In genomic region chr1:1304331-1305299, GRCh38 we compare ENCODE assay signal across 8 cellular contexts. TPM values are rescaled to one million over a fixed set of nuclear protein-coding genes. Genes with fewer than 3 reads are reported as not detected.
DNase-seq lines count a peak whose midpoint lies in the region; ATAC-seq, FAIRE-seq and TF ChIP-seq lines count a peak whose summit lies in the region.

No MANE protein-coding gene starts in this region.

- no peak overlapping the region for H2BK12ac ChIP-seq in H1 (ENCODE audit: low read depth, low read length)
- peak overlapping the region; percentile 92 to 98 for H2BK12ac ChIP-seq in mesenchymal stem cell (ENCODE audit: low read length in 2 of 2)

- no peak for FAIRE-seq in H1 (lab: Jason Lieb, UNC)

- 0 out of 2 replicates have a peak overlapping the region, but pooled peaks have one; percentile 72 for H2BK20ac ChIP-seq in H1 (ENCODE audit: low read length)

- H3K23ac ChIP-seq in H1 (ENCODE audit: insufficient read length) (no peak overlapping the region), mesenchymal stem cell (ENCODE audit: low read length in 2 of 2) (peak overlapping the region in 1 of 2 experiments; percentile 3)

- peaks cover 21% of the 10 kb centered on the region; the same call in 1 of the 2 replicates for H3K23me2 ChIP-seq in H1 (ENCODE audit: low read depth, low read length)

- H4K91ac ChIP-seq in H1 (replicated peaks; ENCODE audit: insufficient read length, low read length) (peak overlapping the region; percentile 81), mesenchymal stem cell (ENCODE audit: low read length) (peak overlapping the region; percentile 88)

- H3K4ac ChIP-seq in H1 (replicated peaks; ENCODE audit: insufficient read length, low read depth, low read length) (no peak overlapping the region), mesenchymal stem cell (ENCODE audit: low read depth in 1 of 2, low read length in 2 of 2) (peak overlapping the region; percentile 96)

- no peak overlapping the region for H3K56ac ChIP-seq in H1 (replicated peaks; ENCODE audit: insufficient read length, low read depth, low read length)

- H3K4me1 ChIP-seq in HCT116 (ENCODE audit: control insufficient read depth in 1 of 2, insufficient read depth in 2 of 2, low read length in 2 of 2) (peaks cover 29 to 50% of the 10 kb centered on the region in 2 experiments), H1 (replicated peaks in 1 of 4; ENCODE audit: control insufficient read depth in 3 of 4, insufficient read depth in 4 of 4, low read length in 3 of 4) (peaks cover 0 to 34% (median 28%) of the 10 kb centered on the region in 4 experiments; a peak in 6 of 7 replicates), mesenchymal stem cell (ENCODE audit: control insufficient read depth, insufficient read depth, low read depth, low read length) (peaks cover 60% of the 10 kb centered on the region), thymus (ENCODE audit: control insufficient read depth, insufficient read depth, low read length) (peaks cover 26% of the 10 kb centered on the region)

- no peak for TF ChIP-seq RAD21 in HCT116 (IDR thresholded peaks at IDR 0.05; ENCODE audit: low read depth)
- TF ChIP-seq RAD21 in H1 (IDR thresholded peaks at IDR 0.05 in 1 of 2, conservative IDR thresholded peaks at IDR 0.05 in 1 of 2; ENCODE audit: low read depth in 2 of 2, low read length in 2 of 2): no peak

- 54% methylated on average over 23 of the region's 29 CpGs; no CpG with 5 or more reads in 1 of the 2 experiments for WGBS in H1 (ENCODE audit: extremely low coverage in 1 of 2, insufficient coverage in 1 of 2, insufficient read length in 1 of 2, insufficient replicate concordance in 2 of 2, low coverage in 1 of 2, low lambda C conversion rate in 2 of 2, missing lambda C conversion rate in 1 of 2), 2 experiments
- 26% methylated on average over 27 of the region's 29 CpGs for WGBS in mesenchymal stem cell
- 65% methylated on average over 29 of the region's 29 CpGs for WGBS in thymus

- peak overlapping the region; percentile 78 for H3K18ac ChIP-seq in H1 (ENCODE audit: extremely low read depth, low read length)
- peak overlapping the region; percentile 74 to 96 for H3K18ac ChIP-seq in mesenchymal stem cell (ENCODE audit: low read depth in 1 of 2, low read length in 2 of 2)

- H3K14ac ChIP-seq in H1 (ENCODE audit: insufficient read length) (no peak overlapping the region), mesenchymal stem cell (ENCODE audit: low read length in 2 of 2) (peak overlapping the region in 1 of 2 experiments; percentile 90)

- H3K79me2 ChIP-seq in HCT116 (ENCODE audit: insufficient read depth, low read length): peaks cover 21% of the 10 kb centered on the region
- peaks cover 0 to 6% of the 10 kb centered on the region in 2 experiments; a peak in 1 of 4 replicates for H3K79me2 ChIP-seq in H1 (ENCODE audit: control insufficient read depth in 1 of 2, insufficient read depth in 2 of 2, low read length in 2 of 2)

- H2BK120ac ChIP-seq in H1 (replicated peaks; ENCODE audit: low read depth, low read length) (peak overlapping the region; percentile 94), mesenchymal stem cell (ENCODE audit: low read depth, low read length) (peak overlapping the region; percentile 87)

- H3K27ac ChIP-seq in AG04450 (ENCODE audit: low read depth, low read length) (peak overlapping the region; percentile 89), HCT116 (ENCODE audit: low read depth, low read length) (peak overlapping the region; percentile 99), RWPE1 (peak overlapping the region; percentile 100), H1 (ENCODE audit: low read depth, low read length) (peak overlapping the region; percentile 38; the same call in 1 of the 2 replicates), mesenchymal stem cell (ENCODE audit: low read length, poor library complexity, severe bottlenecking) (peak overlapping the region; percentile 81), thymus (ENCODE audit: low read depth) (peak overlapping the region; percentile 91)

- peak overlapping the region; percentile 53; the same call in 1 of the 2 replicates for H2AK5ac ChIP-seq in H1 (ENCODE audit: low read depth, low read length)
- peak overlapping the region; percentile 75 for H2AK5ac ChIP-seq in mesenchymal stem cell (ENCODE audit: low read length, severe bottlenecking)

- no peak for TF ChIP-seq EP300 in H1 (IDR thresholded peaks at IDR 0.05; ENCODE audit: borderline replicate concordance in 1 of 2, low read depth in 2 of 2, low read length in 2 of 2)

- H4K20me1 ChIP-seq in HCT116 (ENCODE audit: insufficient read depth): no peaks in the 10 kb centered on the region
- H4K20me1 ChIP-seq in H1 (replicated peaks in 1 of 2; ENCODE audit: control insufficient read depth in 1 of 2, insufficient read depth in 2 of 2, low read length in 2 of 2): peaks cover 5 to 25% of the 10 kb centered on the region in 2 experiments

- CTCF ChIA-PET in AG04450 (lab: Charles Lee): interaction anchor here (0.9 kb wide), 1 partner anchor 182 kb away, joined by 3 read pairs; no protein-coding TSS in a partner anchor
- CTCF ChIA-PET in HCT116 (lab: Charles Lee): interaction anchor here (0.7 to 1.7 kb wide), 4 partner anchors 13 to 200 kb away, joined by 3 to 16 read pairs (median 4); no protein-coding TSS in a partner anchor
- CTCF ChIA-PET in RWPE1 (lab: Yijun Ruan, JAX): interaction anchor here (0.8 to 1.6 kb wide), 2 partner anchors 13 to 155 kb away, joined by 5 read pairs; no protein-coding TSS in a partner anchor
- CTCF ChIA-PET in H1 (lab: Charles Lee; ENCODE audit: partially characterized antibody): interaction anchor here (0.7 to 2.1 kb wide), 5 partner anchors 8 to 123 kb away, joined by 3 to 17 read pairs (median 3); no protein-coding TSS in a partner anchor

- H4K5ac ChIP-seq in H1 (ENCODE audit: insufficient read length, low read depth, low read length): peak overlapping the region; percentile 66

- H3K79me1 ChIP-seq in H1 (ENCODE audit: low read depth, low read length) (peaks cover 4% of the 10 kb centered on the region; the same call in 1 of the 2 replicates), mesenchymal stem cell (replicated peaks; ENCODE audit: low read length, poor library complexity, severe bottlenecking) (peaks cover 19% of the 10 kb centered on the region)

- H4K8ac ChIP-seq in H1 (ENCODE audit: extremely low read depth, insufficient read depth, low read length): peak overlapping the region; percentile 96
- peak overlapping the region; percentile 86 for H4K8ac ChIP-seq in mesenchymal stem cell (ENCODE audit: low read length)

- BruUV-seq in HCT116 (replicated peaks; lab: Mats Ljungman, UMichigan): no TSS peak

- TF ChIP-seq CTCF in AG04450 (IDR thresholded peaks at IDR 0.05; ENCODE audit: low read depth, low read length) (no peak), HCT116 (IDR thresholded peaks at IDR 0.05 in 2 of 3, conservative IDR thresholded peaks at IDR 0.05 in 1 of 3; ENCODE audit: borderline replicate concordance in 1 of 3, insufficient read depth in 1 of 3, low read depth in 2 of 3, low read length in 2 of 3) (no peak), RWPE1 (conservative IDR thresholded peaks at IDR 0.05; ENCODE audit: low read depth) (no peak), H1 (IDR thresholded peaks at IDR 0.05; ENCODE audit: control extremely low read depth in 1 of 3, insufficient read depth in 1 of 3, low read depth in 1 of 3, low read length in 3 of 3) (no peak)

- H3K4me3 ChIP-seq in AG04450 (ENCODE audit: low read depth, low read length) (peak overlapping the region; percentile 72), HCT116 (replicated peaks in 1 of 2; ENCODE audit: low read depth in 1 of 2, low read length in 2 of 2) (peak overlapping the region; percentile 60 to 86), H1 (ENCODE audit: extremely low read depth in 1 of 4, insufficient read depth in 2 of 4, low read depth in 3 of 4, low read length in 4 of 4) (peak overlapping the region in 2 of 4 experiments; percentile 14 to 38; a peak in 2 of 8 replicates), mesenchymal stem cell (ENCODE audit: insufficient read depth in 1 of 2, low read depth in 1 of 2, low read length in 2 of 2) (peak overlapping the region; percentile 39 to 89), thymus (ENCODE audit: low read length) (peak overlapping the region; percentile 11)

- H3K9ac ChIP-seq in HCT116 (ENCODE audit: low read length) (peak overlapping the region; percentile 79), H1 (replicated peaks in 1 of 4; ENCODE audit: extremely low read depth in 1 of 4, low read depth in 3 of 4, low read length in 3 of 4) (peak overlapping the region in 2 of 4 experiments; percentile 25 to 26; a peak in 2 of 7 replicates), mesenchymal stem cell (ENCODE audit: low read length) (peak overlapping the region; percentile 82)

- no peaks in the 10 kb centered on the region; the same call in 1 of the 2 replicates for H3K9me3 ChIP-seq in AG04450 (ENCODE audit: control insufficient read depth, insufficient read depth, low read length)
- H3K9me3 ChIP-seq in HCT116 (ENCODE audit: control insufficient read depth in 1 of 2, insufficient read depth in 1 of 2, low read depth in 1 of 2, low read length in 2 of 2): no peaks in the 10 kb centered on the region
- H3K9me3 ChIP-seq in H1 (ENCODE audit: insufficient read depth in 2 of 2, low read depth in 1 of 2, low read length in 1 of 2): no peaks in the 10 kb centered on the region
- H3K9me3 ChIP-seq in mesenchymal stem cell (ENCODE audit: control insufficient read depth, low read length): no peaks in the 10 kb centered on the region
- no peaks in the 10 kb centered on the region for H3K9me3 ChIP-seq in thymus (ENCODE audit: control insufficient read depth)

- H2BK5ac ChIP-seq in H1 (ENCODE audit: low read depth, low read length) (peak overlapping the region; percentile 78; the same call in 1 of the 2 replicates), mesenchymal stem cell (ENCODE audit: low read depth, low read length, poor library complexity, severe bottlenecking) (peak overlapping the region; percentile 35)

- H3K36me3 ChIP-seq in HCT116 (ENCODE audit: control insufficient read depth in 1 of 2, insufficient read depth in 2 of 2, low read length in 2 of 2) (no peaks in the 10 kb centered on the region), H1 (ENCODE audit: control insufficient read depth in 2 of 4, insufficient read depth in 4 of 4, low read length in 3 of 4) (no peaks in the 10 kb centered on the region), mesenchymal stem cell (ENCODE audit: control insufficient read depth in 1 of 2, insufficient read depth in 2 of 2, low read depth in 1 of 2, low read length in 2 of 2) (peaks cover 0 to 43% of the 10 kb centered on the region in 2 experiments), thymus (ENCODE audit: control insufficient read depth, insufficient read depth) (no peaks in the 10 kb centered on the region)

- H2AFZ ChIP-seq in HCT116 (ENCODE audit: low read depth, low read length, poor library complexity, severe bottlenecking) (no peak overlapping the region), H1 (ENCODE audit: low read length) (no peak overlapping the region), mesenchymal stem cell (ENCODE audit: low read depth, low read length) (no peak overlapping the region)

- ATAC-seq in HCT116: peak; percentile 44

- no peaks in the 10 kb centered on the region for H3K27me3 ChIP-seq in AG04450 (ENCODE audit: control insufficient read depth, insufficient read depth, low read length)
- no peaks in the 10 kb centered on the region for H3K27me3 ChIP-seq in HCT116 (ENCODE audit: insufficient read depth, low read length)
- peaks cover 0 to 4% (median 1%) of the 10 kb centered on the region in 4 experiments; a peak in 1 of 7 replicates for H3K27me3 ChIP-seq in H1 (replicated peaks in 1 of 4; ENCODE audit: control insufficient read depth in 3 of 4, extremely low read depth in 1 of 4, insufficient read depth in 3 of 4, low read length in 3 of 4)
- H3K27me3 ChIP-seq in mesenchymal stem cell (ENCODE audit: control insufficient read depth in 1 of 2, insufficient read depth in 1 of 2, low read length in 2 of 2): no peaks in the 10 kb centered on the region
- no peaks in the 10 kb centered on the region for H3K27me3 ChIP-seq in thymus (ENCODE audit: control insufficient read depth, insufficient read depth)

- no peaks in the 10 kb centered on the region for H3K9me2 ChIP-seq in HCT116 (ENCODE audit: insufficient read depth)

- POLR2A ChIA-PET in AG04450 (lab: Yijun Ruan, JAX) (interaction anchor here (0.5 to 1.3 kb wide), 7 partner anchors 10 to 71 kb away, joined by 3 to 5 read pairs (median 4); partner anchors contain the start of genes AURKAIP1 and UBE2J2), HCT116 (lab: Charles Lee) (interaction anchor here (1.1 to 1.2 kb wide), 2 partner anchors 71 to 230 kb away, joined by 4 to 5 read pairs; partner anchors contain the start of genes AURKAIP1 and RNF223), RWPE1 (lab: Yijun Ruan, JAX; ENCODE audit: low non-redundant PET) (interaction anchor here (0.5 kb wide), 1 partner anchor 14 kb away, joined by 4 read pairs; no protein-coding TSS in a partner anchor), H1 (lab: Charles Lee; ENCODE audit: partially characterized antibody) (interaction anchor here (0.6 to 1.5 kb wide), 9 partner anchors 10 to 71 kb away, joined by 3 to 6 read pairs (median 3); partner anchors contain the start of gene AURKAIP1)

- TF ChIP-seq POLR2A in HCT116 (IDR thresholded peaks at IDR 0.05; ENCODE audit: borderline replicate concordance, extremely low read depth, insufficient read depth, insufficient read length): peak; percentile 23
- TF ChIP-seq POLR2A in H1 (IDR thresholded peaks at IDR 0.05; ENCODE audit: control extremely low read depth in 1 of 2, low read depth in 2 of 2, low read length in 2 of 2): no peak

- peak; percentile 65 for DNase-seq in AG04450 (ENCODE audit: low read depth, low spot score)
- no peak for DNase-seq in HCT116 (ENCODE audit: low read depth, low spot score)
- peak; percentile 83 for DNase-seq in RWPE1 (ENCODE audit: low spot score)
- DNase-seq in H1 (ENCODE audit: low read depth in 1 of 2, low spot score in 2 of 2): peak in 1 of 2 experiments; percentile 83
- peak; percentile 92 for DNase-seq in mesenchymal stem cell
- no peak for DNase-seq in activated T-cell treated with anti-CD3 and anti-CD28 coated beads, Interleukin-2, amount 50 U/mL, for 1 hour
- no peak for DNase-seq in activated CD8-positive, alpha-beta memory T cell treated with anti-CD3 and anti-CD28 coated beads for 24 hours

- H3K4me2 ChIP-seq in HCT116 (ENCODE audit: low read length) (peak overlapping the region; percentile 99), H1 (ENCODE audit: insufficient read depth in 1 of 2, low read depth in 2 of 2, low read length in 2 of 2) (peak overlapping the region; percentile 59 to 60), mesenchymal stem cell (ENCODE audit: low read length, poor library complexity, severe bottlenecking) (peak overlapping the region; percentile 80)

- intact Hi-C loops in HCT116 (cut with micrococcal nuclease): loop anchor here (2.0 to 5.0 kb wide), 2 partner anchors 43 to 70 kb away; partner anchors contain the start of genes AURKAIP1 and DVL1

- RAD21 ChIA-PET in HCT116 (lab: Charles Lee; ENCODE audit: low non-redundant PET in 1 of 2, low total read pairs in 2 of 2, uncharacterized antibody in 2 of 2, unreplicated experiment in 2 of 2): interaction anchor here in 1 of 2 experiments (1.1 kb wide), 1 partner anchor 13 kb away, joined by 3 read pairs; no protein-coding TSS in a partner anchor

- H2BK15ac ChIP-seq in H1 (ENCODE audit: low read length) (peak overlapping the region; percentile 61; the same call in 1 of the 2 replicates), mesenchymal stem cell (ENCODE audit: low read depth, poor library complexity, severe bottlenecking) (peak overlapping the region; percentile 95)

RNA-seq across cellular contexts. Expression of gene ACAP3, which starts 3.1 kb away (rescaled TPM):
- 17.5 and 24.8 TPM in 2 replicates for polyA plus RNA-seq in AG04450 (2011; rRNA removed)
- 16.3 and 24.9 TPM in 2 replicates for polyA minus RNA-seq in AG04450 (2011; rRNA and poly(A)+ RNA removed)
- 38.8 TPM for total RNA-seq in HCT116 (2021; ENCODE audit: unreplicated experiment)
- 28.8 and 32.5 TPM in 2 replicates for polyA plus RNA-seq in HCT116 (2012)
- total RNA-seq in H1 (2021; fragmentation: NEBNext Ultra II Directional; extraction: Animal tissue kit (Norgen Biotek cat#: 25700)): 26.5 and 28.3 TPM in 2 replicates
- polyA plus RNA-seq in H1 (2011; rRNA removed): 14.8 and 30.0 TPM in 2 replicates
- 28.0 TPM for polyA plus RNA-seq in H1 (2011; cell fraction: cytosol; rRNA removed)
- 219 TPM for polyA plus RNA-seq in H1 (2011; cell fraction: nucleus; rRNA removed)
- 20.5 to 39.7 TPM (median 32.1 TPM) in 4 replicates for polyA plus RNA-seq in H1 (2012, experiment 1 of 2)
- 14.0 TPM for polyA plus RNA-seq in H1 (2012, experiment 2 of 2)
- 12.2 TPM for polyA plus RNA-seq in H1 (2013, experiment 1 of 2)
- polyA plus RNA-seq in H1 (2013, experiment 2 of 2): 12.2 TPM
- polyA minus RNA-seq in H1 (2011; rRNA and poly(A)+ RNA removed): 9.1 and 13.0 TPM in 2 replicates
- polyA minus RNA-seq in H1 (2011; cell fraction: cytosol; rRNA and poly(A)+ RNA removed): 26.1 TPM
- polyA minus RNA-seq in H1 (2011; cell fraction: nucleus; rRNA and poly(A)+ RNA removed): 39.2 TPM
- polyA plus RNA-seq in mesenchymal stem cell (2013, experiment 1 of 2): 28.9 TPM
- 27.2 TPM for polyA plus RNA-seq in mesenchymal stem cell (2013, experiment 2 of 2)
- 58.8 TPM for polyA plus RNA-seq in thymus

RNA-seq across cellular contexts. Expression of gene PUSL1, which starts 3.8 kb away (rescaled TPM):
- polyA plus RNA-seq in AG04450 (2011; rRNA removed): 9.6 and 15.6 TPM in 2 replicates
- 4.9 and 6.8 TPM in 2 replicates for polyA minus RNA-seq in AG04450 (2011; rRNA and poly(A)+ RNA removed)
- 47.2 TPM for total RNA-seq in HCT116 (2021; ENCODE audit: unreplicated experiment)
- 29.8 and 33.2 TPM in 2 replicates for polyA plus RNA-seq in HCT116 (2012)
- 38.8 and 40.1 TPM in 2 replicates for total RNA-seq in H1 (2021; fragmentation: NEBNext Ultra II Directional; extraction: Animal tissue kit (Norgen Biotek cat#: 25700))
- polyA plus RNA-seq in H1 (2011; rRNA removed): 87.4 and 108 TPM in 2 replicates
- polyA plus RNA-seq in H1 (2011; cell fraction: cytosol; rRNA removed): 56.9 TPM
- 65.9 TPM for polyA plus RNA-seq in H1 (2011; cell fraction: nucleus; rRNA removed)
- 19.3 to 37.6 TPM (median 34.0 TPM) in 4 replicates for polyA plus RNA-seq in H1 (2012, experiment 1 of 2)
- 38.4 TPM for polyA plus RNA-seq in H1 (2012, experiment 2 of 2)
- polyA plus RNA-seq in H1 (2013, experiment 1 of 2): 27.2 TPM
- 25.7 TPM for polyA plus RNA-seq in H1 (2013, experiment 2 of 2)
- polyA minus RNA-seq in H1 (2011; rRNA and poly(A)+ RNA removed): 8.7 and 9.3 TPM in 2 replicates
- polyA minus RNA-seq in H1 (2011; cell fraction: cytosol; rRNA and poly(A)+ RNA removed): 14.0 TPM
- polyA minus RNA-seq in H1 (2011; cell fraction: nucleus; rRNA and poly(A)+ RNA removed): 30.1 TPM
- polyA plus RNA-seq in mesenchymal stem cell (2013, experiment 1 of 2): 17.7 TPM
- polyA plus RNA-seq in mesenchymal stem cell (2013, experiment 2 of 2): 18.3 TPM
- 10.0 TPM for polyA plus RNA-seq in thymus

RNA-seq across cellular contexts. Expression of gene INTS11, which starts 19.8 kb away (rescaled TPM):
- 52.8 and 69.5 TPM in 2 replicates for polyA plus RNA-seq in AG04450 (2011; rRNA removed)
- 103 and 131 TPM in 2 replicates for polyA minus RNA-seq in AG04450 (2011; rRNA and poly(A)+ RNA removed)
- 161 TPM for total RNA-seq in HCT116 (2021; ENCODE audit: unreplicated experiment)
- 161 and 165 TPM in 2 replicates for polyA plus RNA-seq in HCT116 (2012)
- 113 and 116 TPM in 2 replicates for total RNA-seq in H1 (2021; fragmentation: NEBNext Ultra II Directional; extraction: Animal tissue kit (Norgen Biotek cat#: 25700))
- 243 and 324 TPM in 2 replicates for polyA plus RNA-seq in H1 (2011; rRNA removed)
- 210 TPM for polyA plus RNA-seq in H1 (2011; cell fraction: cytosol; rRNA removed)
- 662 TPM for polyA plus RNA-seq in H1 (2011; cell fraction: nucleus; rRNA removed)
- 121 to 180 TPM (median 164 TPM) in 4 replicates for polyA plus RNA-seq in H1 (2012, experiment 1 of 2)
- 131 TPM for polyA plus RNA-seq in H1 (2012, experiment 2 of 2)
- polyA plus RNA-seq in H1 (2013, experiment 1 of 2): 99.2 TPM
- polyA plus RNA-seq in H1 (2013, experiment 2 of 2): 89.5 TPM
- 115 and 144 TPM in 2 replicates for polyA minus RNA-seq in H1 (2011; rRNA and poly(A)+ RNA removed)
- polyA minus RNA-seq in H1 (2011; cell fraction: cytosol; rRNA and poly(A)+ RNA removed): 86.7 TPM
- 144 TPM for polyA minus RNA-seq in H1 (2011; cell fraction: nucleus; rRNA and poly(A)+ RNA removed)
- 57.1 TPM for polyA plus RNA-seq in mesenchymal stem cell (2013, experiment 1 of 2)
- polyA plus RNA-seq in mesenchymal stem cell (2013, experiment 2 of 2): 55.5 TPM
- 216 TPM for polyA plus RNA-seq in thymus

RNA-seq across cellular contexts. Expression of gene CPTP, which starts 20.0 kb away (rescaled TPM):
- 7.1 and 9.5 TPM in 2 replicates for polyA plus RNA-seq in AG04450 (2011; rRNA removed)
- 5.0 and 6.2 TPM in 2 replicates for polyA minus RNA-seq in AG04450 (2011; rRNA and poly(A)+ RNA removed)
- 16.3 TPM for total RNA-seq in HCT116 (2021; ENCODE audit: unreplicated experiment)
- 11.2 and 13.9 TPM in 2 replicates for polyA plus RNA-seq in HCT116 (2012)
- 10.6 and 13.3 TPM in 2 replicates for total RNA-seq in H1 (2021; fragmentation: NEBNext Ultra II Directional; extraction: Animal tissue kit (Norgen Biotek cat#: 25700))
- polyA plus RNA-seq in H1 (2011; rRNA removed): 8.1 and 13.4 TPM in 2 replicates
- 7.0 TPM for polyA plus RNA-seq in H1 (2011; cell fraction: cytosol; rRNA removed)
- 8.0 TPM for polyA plus RNA-seq in H1 (2011; cell fraction: nucleus; rRNA removed)
- 5.8 to 8.6 TPM (median 8.1 TPM) in 4 replicates for polyA plus RNA-seq in H1 (2012, experiment 1 of 2)
- polyA plus RNA-seq in H1 (2012, experiment 2 of 2): 9.5 TPM
- polyA plus RNA-seq in H1 (2013, experiment 1 of 2): 10.1 TPM
- polyA plus RNA-seq in H1 (2013, experiment 2 of 2): 9.7 TPM
- polyA minus RNA-seq in H1 (2011; rRNA and poly(A)+ RNA removed): 2.2 and 3.2 TPM in 2 replicates
- 6.8 TPM for polyA minus RNA-seq in H1 (2011; cell fraction: cytosol; rRNA and poly(A)+ RNA removed)
- 11.6 TPM for polyA minus RNA-seq in H1 (2011; cell fraction: nucleus; rRNA and poly(A)+ RNA removed)
- 17.8 TPM for polyA plus RNA-seq in mesenchymal stem cell (2013, experiment 1 of 2)
- 17.7 TPM for polyA plus RNA-seq in mesenchymal stem cell (2013, experiment 2 of 2)
- polyA plus RNA-seq in thymus: 10.3 TPM

RNA-seq across cellular contexts. Expression of gene SCNN1D, which starts 24.4 kb away (rescaled TPM):
- 1.5 and 1.8 TPM in 2 replicates for polyA plus RNA-seq in AG04450 (2011; rRNA removed)
- polyA minus RNA-seq in AG04450 (2011; rRNA and poly(A)+ RNA removed): 0.37 and 1.1 TPM in 2 replicates
- total RNA-seq in HCT116 (2021; ENCODE audit: unreplicated experiment): 3.7 TPM
- polyA plus RNA-seq in HCT116 (2012): 3.3 and 3.5 TPM in 2 replicates
- 0.90 and 1.2 TPM in 2 replicates for total RNA-seq in H1 (2021; fragmentation: NEBNext Ultra II Directional; extraction: Animal tissue kit (Norgen Biotek cat#: 25700))
- 2.5 and 4.1 TPM in 2 replicates for polyA plus RNA-seq in H1 (2011; rRNA removed)
- polyA plus RNA-seq in H1 (2011; cell fraction: cytosol; rRNA removed): 3.6 TPM
- 29.6 TPM for polyA plus RNA-seq in H1 (2011; cell fraction: nucleus; rRNA removed)
- 1.3 to 4.3 TPM (median 2.9 TPM) in 4 replicates for polyA plus RNA-seq in H1 (2012, experiment 1 of 2)
- polyA plus RNA-seq in H1 (2012, experiment 2 of 2): 0.54 TPM
- 1.8 TPM for polyA plus RNA-seq in H1 (2013, experiment 1 of 2)
- polyA plus RNA-seq in H1 (2013, experiment 2 of 2): 1.0 TPM
- 0.24 and 0.38 TPM in 2 replicates for polyA minus RNA-seq in H1 (2011; rRNA and poly(A)+ RNA removed)
- polyA minus RNA-seq in H1 (2011; cell fraction: cytosol; rRNA and poly(A)+ RNA removed): 0.66 TPM
- 2.7 TPM for polyA minus RNA-seq in H1 (2011; cell fraction: nucleus; rRNA and poly(A)+ RNA removed)
- polyA plus RNA-seq in mesenchymal stem cell (2013, experiment 1 of 2): 1.1 TPM
- polyA plus RNA-seq in mesenchymal stem cell (2013, experiment 2 of 2): 1.9 TPM
- 12.5 TPM for polyA plus RNA-seq in thymus

Comparison
In these comparisons a context has a peak if more than half of its experiments do, and no peak if none do; other contexts are left out.
1. DNase-seq: peak in AG04450 (single experiment), RWPE1 (single experiment) and mesenchymal stem cell (single experiment); none in HCT116 (single experiment), activated T-cell treated with anti-CD3 and anti-CD28 coated beads, Interleukin-2, amount 50 U/mL, for 1 hour (single experiment) and activated CD8-positive, alpha-beta memory T cell treated with anti-CD3 and anti-CD28 coated beads for 24 hours (single experiment).
2. H3K27ac ChIP-seq: peak in every context shown above with its lines; median percentile 100 in RWPE1; 99 in HCT116; 91 in thymus; 89 in AG04450; 81 in mesenchymal stem cell; 38 in H1.
3. Peak in every context shown above with its lines, with median percentiles within 50 percentile points of each other: H3K4me2 ChIP-seq.